In the genomic region with DNA sequence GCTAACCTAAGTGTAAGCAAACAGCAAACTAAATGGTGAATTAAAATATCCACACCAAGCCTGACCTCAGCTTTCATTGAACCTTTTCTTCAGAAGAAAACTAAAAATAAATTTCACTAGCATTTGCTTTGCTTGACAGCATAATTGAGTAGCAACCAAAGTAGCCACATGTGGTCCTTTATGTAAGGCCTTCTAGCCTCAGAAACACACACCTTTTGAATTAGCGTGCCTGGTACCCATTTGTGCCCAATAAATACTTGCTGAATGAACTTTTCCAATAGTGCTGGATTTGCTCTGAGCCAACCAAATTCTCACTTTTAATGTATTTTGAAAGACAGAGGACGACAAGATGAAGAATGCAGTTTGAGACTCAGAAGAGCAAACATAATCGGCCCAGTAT, we compare ENCODE assay signal across 8 cellular contexts. TPM values are rescaled to one million over a fixed set of nuclear protein-coding genes. Genes with fewer than 3 reads are reported as not detected.
DNase-seq lines count a peak whose midpoint lies in the region; TF ChIP-seq lines count a peak whose summit lies in the region.

No MANE protein-coding gene starts in this region.

- H3K4me2 ChIP-seq in skeletal muscle satellite cell (ENCODE audit: low read length): peak overlapping the region; percentile 89

- no peaks in the 10 kb centered on the region for H3K27me3 ChIP-seq in skeletal muscle satellite cell (ENCODE audit: control insufficient read depth, insufficient read depth, low read length)

- no peaks in the 10 kb centered on the region for H3K9me3 ChIP-seq in skeletal muscle satellite cell (replicated peaks; ENCODE audit: low read length)

- no peaks in the 10 kb centered on the region for H3K36me3 ChIP-seq in skeletal muscle satellite cell (ENCODE audit: insufficient read depth, low read length)

- peak overlapping the region; percentile 99 for H3K9ac ChIP-seq in skeletal muscle satellite cell (ENCODE audit: low read depth, low read length)

- H3K4me1 ChIP-seq in skeletal muscle satellite cell (ENCODE audit: control insufficient read depth, insufficient read depth, low read length): peaks cover 14% of the 10 kb centered on the region

- no peak for TF ChIP-seq CTCF in fibroblast of mammary gland (conservative IDR thresholded peaks at IDR 0.05; ENCODE audit: control insufficient read depth, insufficient read depth, low read depth, low read length)

- DNase-seq in NCI-H526 (lab: John Stamatoyannopoulos, UW) (peak; percentile 68 to 73), NCI-H526 treated with DMSO at 0.1 percent for 48 hours (lab: John Stamatoyannopoulos, UW) (no peak), RKO (ENCODE audit: low spot score) (peak; percentile 51), fibroblast of mammary gland (ENCODE audit: low read depth) (peak; percentile 14), NCI-H2196 (lab: John Stamatoyannopoulos, UW; ENCODE audit: unreplicated experiment) (no peak), GF-D8 (lab: John Stamatoyannopoulos, UW) (no peak), COLO829 (ENCODE audit: low spot score) (no peak)

- H3K4me3 ChIP-seq in fibroblast of mammary gland (ENCODE audit: control insufficient read depth, low read depth, low read length) (peak overlapping the region; percentile 85), skeletal muscle satellite cell (ENCODE audit: low read length) (peak overlapping the region; percentile 94)

RNA-seq across cellular contexts. Expression of gene NIPBL, which starts 2.1 kb away (rescaled TPM):
- 13.3 and 16.0 TPM in 2 replicates for total RNA-seq in skeletal muscle satellite cell (2012; rRNA removed)

Comparison
In these comparisons a context has a peak if more than half of its experiments do, and no peak if none do; other contexts are left out.
1. DNase-seq: peak in NCI-H526 (2 of 2), RKO (single experiment) and fibroblast of mammary gland (single experiment); none in NCI-H526 treated with DMSO at 0.1 percent for 48 hours (single experiment), NCI-H2196 (single experiment), GF-D8 (single experiment) and COLO829 (single experiment).